In genomic region chr3:18066899-18067582, GRCh38 we compare ENCODE assay signal across 24 cellular contexts.
"Had no signal": no experiment of that assay in that cellular context is flagged by ENCODE, and none has a peak within 500 bp of the region (broad histone marks: within the 10 kb centered on the region; RNA-seq: fewer than 3 reads in every experiment).

No MANE protein-coding gene starts in this region.

- DNase-seq: cortex of kidney; dorsolateral prefrontal cortex; effector CD8-positive, alpha-beta T cell; islet precursor cell; left colon; left ventricle myocardium superior; mesendoderm; naive B cell; occipital lobe; pancreas; retina; right lobe of liver; stimulated activated CD4-positive, alpha-beta T cell treated with anti-CD3 and anti-CD28 coated beads, Interleukin-4, amount 100 ng/mL, for 1 hour; stimulated activated CD8-positive, alpha-beta memory T cell treated with anti-CD3 and anti-CD28 coated beads, Interleukin-4, amount 100 ng/mL, for 48 hours; tibial artery; upper lobe of right lung had no signal

- H3K4me1 Mint-ChIP-seq: naive B cell; nephron; stimulated activated effector memory CD8-positive, alpha-beta T cell treated with anti-CD3 and anti-CD28 coated beads, Interleukin-12 subunit alpha, Interleukin-12 subunit beta, amount 100 ng/mL, for 72 hours had no signal

- H3K27me3 Mint-ChIP-seq: naive B cell; progenitor cell of endocrine pancreas; stimulated activated naive CD8-positive, alpha-beta T cell treated with anti-CD3 and anti-CD28 coated beads, Interleukin-15, Interleukin-2, amounts not matched to agents 100 ng/mL and 50 ng/mL, for 24 hours had no signal

- H3K9me3 Mint-ChIP-seq: nephron; stimulated activated effector memory CD8-positive, alpha-beta T cell treated with anti-CD3 and anti-CD28 coated beads, Interleukin-12 subunit alpha, Interleukin-12 subunit beta, amount 100 ng/mL, for 72 hours; stimulated activated naive CD8-positive, alpha-beta T cell treated with anti-CD3 and anti-CD28 coated beads, Interleukin-15, Interleukin-2, amounts not matched to agents 100 ng/mL and 50 ng/mL, for 24 hours had no signal

- H3K36me3 Mint-ChIP-seq: naive B cell; stimulated activated effector memory CD8-positive, alpha-beta T cell treated with anti-CD3 and anti-CD28 coated beads, Interleukin-12 subunit alpha, Interleukin-12 subunit beta, amount 100 ng/mL, for 72 hours had no signal

- H3K36me3 ChIP-seq: pancreas, right lobe of liver, tibial artery, upper lobe of right lung, vagina had no signal

- H3K9me3 ChIP-seq: pancreas, right lobe of liver, tibial artery, upper lobe of right lung, vagina had no signal

- H3K4me3 ChIP-seq: dorsolateral prefrontal cortex, lung, pancreas, right lobe of liver, tibial artery, upper lobe of right lung, vagina had no signal

- ATAC-seq: left colon; left ventricle myocardium superior; pancreas; right lobe of liver; stimulated activated effector memory CD8-positive, alpha-beta T cell treated with anti-CD3 and anti-CD28 coated beads, Interleukin-12 subunit alpha, Interleukin-12 subunit beta, amount 100 ng/mL, for 72 hours; upper lobe of right lung had no signal

- H3K27ac ChIP-seq: dorsolateral prefrontal cortex, pancreas, right lobe of liver, tibial artery, upper lobe of right lung, vagina had no signal

- FAIRE-seq: endometrium, frontal cortex, pancreas had no signal

- H3K27ac Mint-ChIP-seq: naive B cell; nephron; progenitor cell of endocrine pancreas; stimulated activated effector memory CD8-positive, alpha-beta T cell treated with anti-CD3 and anti-CD28 coated beads, Interleukin-12 subunit alpha, Interleukin-12 subunit beta, amount 100 ng/mL, for 72 hours; stimulated activated naive CD8-positive, alpha-beta T cell treated with anti-CD3 and anti-CD28 coated beads, Interleukin-15, Interleukin-2, amounts not matched to agents 100 ng/mL and 50 ng/mL, for 24 hours had no signal

- H3K4me1 ChIP-seq: pancreas, right lobe of liver, upper lobe of right lung, vagina had no signal

- H3K27me3 ChIP-seq: dorsolateral prefrontal cortex, pancreas, right lobe of liver, tibial artery, upper lobe of right lung, vagina had no signal

- H3K4me3 Mint-ChIP-seq: naive B cell; nephron; stimulated activated effector memory CD8-positive, alpha-beta T cell treated with anti-CD3 and anti-CD28 coated beads, Interleukin-12 subunit alpha, Interleukin-12 subunit beta, amount 100 ng/mL, for 72 hours; stimulated activated naive CD8-positive, alpha-beta T cell treated with anti-CD3 and anti-CD28 coated beads, Interleukin-15, Interleukin-2, amounts not matched to agents 100 ng/mL and 50 ng/mL, for 24 hours had no signal
